Comparison of ENCODE assay signal across 1 cellular context in the genomic region with DNA sequence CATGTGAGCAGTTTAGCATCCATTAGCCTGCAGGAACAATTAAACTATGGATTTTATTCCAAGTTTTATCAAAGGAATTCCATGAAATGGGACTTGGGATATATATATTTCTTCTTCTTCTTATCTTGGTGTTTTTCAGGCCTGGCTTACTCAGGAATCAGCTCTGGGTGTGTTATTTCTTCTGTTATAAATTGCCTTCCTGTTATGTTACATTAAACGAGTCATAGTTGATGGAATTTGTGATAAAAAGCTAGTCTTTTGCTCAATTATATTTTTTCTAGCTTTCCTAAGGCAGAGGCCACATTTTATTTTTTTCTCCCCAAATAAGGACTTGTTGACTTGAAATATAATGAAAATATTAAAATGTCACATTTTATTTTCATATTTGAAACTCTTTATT.
TF ChIP-seq lines count a peak whose summit lies in the region.

No MANE protein-coding gene starts in this region.

TF ChIP-seq in IMR-90, 13 proteins besides CTCF, POLR2A, EP300 and RAD21 (continued from another document):
- TF ChIP-seq NFE2L2 (IDR thresholded peaks at IDR 0.05; ENCODE audit: low read depth, low read length) (no peak), MAZ (IDR thresholded peaks at IDR 0.05; ENCODE audit: borderline replicate concordance, low read depth, low read length) (no peak), MAFK (IDR thresholded peaks at IDR 0.05; ENCODE audit: low read depth, low read length) (no peak), ELK1 (IDR thresholded peaks at IDR 0.05; ENCODE audit: borderline replicate concordance, low read depth, low read length) (no peak), SMC3 (IDR thresholded peaks at IDR 0.05; ENCODE audit: low read depth, low read length) (no peak), CHD1 (IDR thresholded peaks at IDR 0.05; ENCODE audit: low read depth, low read length) (no peak), RFX5 (IDR thresholded peaks at IDR 0.05; ENCODE audit: low read depth, low read length) (no peak)
